Comparison of ENCODE assay signal across 17 cellular contexts in the genomic region with DNA sequence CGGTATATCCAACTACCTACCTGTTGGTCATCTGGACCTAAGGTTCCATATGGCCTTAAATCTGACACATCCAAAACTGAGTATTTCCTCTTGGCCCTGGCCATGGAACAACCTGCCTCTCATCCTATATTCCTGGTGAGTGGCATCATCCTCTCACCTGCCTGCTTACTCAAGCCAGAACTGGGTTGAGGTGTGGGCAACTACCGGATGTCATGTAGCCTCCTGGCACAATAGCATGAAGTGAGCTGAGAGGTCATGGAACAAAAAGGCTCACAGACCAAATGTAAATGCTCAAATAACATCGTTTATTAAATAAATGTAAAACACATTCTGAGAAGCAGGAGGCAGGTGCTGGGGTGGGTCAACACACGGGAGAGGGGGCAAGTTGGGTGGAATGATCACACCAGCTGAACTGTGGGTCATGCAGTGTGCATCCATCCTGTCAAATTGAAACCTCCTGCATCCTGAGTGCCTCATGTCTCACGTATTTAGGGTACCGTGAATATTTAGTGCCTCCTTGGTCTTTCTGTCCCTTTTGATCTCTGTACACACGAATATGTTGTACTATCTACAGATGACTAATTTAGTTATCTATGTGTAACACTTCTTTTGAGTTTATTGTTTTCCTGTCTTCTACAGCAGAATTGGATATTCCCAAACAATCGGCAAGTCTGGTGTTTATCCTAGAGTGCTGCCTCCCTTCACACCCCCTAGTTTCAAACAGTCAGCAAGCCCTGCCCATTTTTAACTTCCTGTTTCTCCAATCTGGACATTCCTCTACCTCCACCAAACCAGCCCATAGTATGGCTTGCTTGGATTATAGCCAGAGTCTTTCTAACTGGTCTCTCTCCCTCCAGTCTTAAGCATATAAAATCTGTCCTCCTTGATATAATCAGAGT. TPM values are rescaled to one million over a fixed set of nuclear protein-coding genes. Genes with fewer than 3 reads are reported as not detected.
A peak's percentile ranks its signal among the peaks of the same experiment; 100 is the strongest.
DNase-seq lines count a peak whose midpoint lies in the region; ATAC-seq and TF ChIP-seq lines count a peak whose summit lies in the region.
"Had no signal": no experiment of that assay in that cellular context is flagged by ENCODE, and none has a peak within 500 bp of the region (broad histone marks: within the 10 kb centered on the region; RNA-seq: fewer than 3 reads in every experiment).

No MANE protein-coding gene starts in this region.

- H2AK9ac ChIP-seq in IMR-90 (replicated peaks; ENCODE audit: low read depth, low read length, poor library complexity), result no peak overlapping the region

- TF ChIP-seq RAD21 in IMR-90 (IDR thresholded peaks at IDR 0.05; ENCODE audit: low read length), result no peak

- H3K9me1 ChIP-seq in IMR-90 (ENCODE audit: insufficient read depth, low read length), result peaks cover 11% of the 10 kb centered on the region; the same call in 1 of the 2 replicates

- H2BK120ac ChIP-seq in IMR-90 (ENCODE audit: low read depth, low read length), result no peak overlapping the region

- CTCF ChIA-PET in IMR-90 (lab: Yijun Ruan, JAX), result no interaction called here

- H4K20me1 ChIP-seq in IMR-90 (ENCODE audit: insufficient read depth, low read length), result no peaks in the 10 kb centered on the region

- H3K36me3 ChIP-seq in IMR-90 (ENCODE audit: control insufficient read depth, insufficient read depth, low read length), result no peaks in the 10 kb centered on the region

- TF ChIP-seq CTCF in IMR-90 (conservative IDR thresholded peaks at IDR 0.05; ENCODE audit: low read depth, low read length), result no peak

- BruUV-seq in IMR-90 (replicated peaks; lab: Mats Ljungman, UMichigan), result no TSS peak

- no peak overlapping the region for H2BK15ac ChIP-seq in IMR-90 (ENCODE audit: low read depth, low read length)

- no peak overlapping the region for H3K56ac ChIP-seq in IMR-90 (ENCODE audit: extremely low read depth, insufficient read depth, low read length)

- H4K5ac ChIP-seq in IMR-90 (ENCODE audit: low read depth, low read length), result no peak overlapping the region

- H3K14ac ChIP-seq in IMR-90 (replicated peaks; ENCODE audit: low read depth, low read length), result 0 out of 2 replicates have a peak overlapping the region, but pooled peaks have one; percentile 83

- no peak overlapping the region for H3K9ac ChIP-seq in IMR-90 (ENCODE audit: low read depth, low read length)
- H3K9ac ChIP-seq: parathyroid adenoma had no signal

- H3K4me1 ChIP-seq in IMR-90 (ENCODE audit: control insufficient read depth, insufficient read depth, low read length), result peaks cover 6% of the 10 kb centered on the region

- H3K4me3 ChIP-seq in IMR-90 (ENCODE audit: insufficient read depth, low read depth, low read length), result no peak overlapping the region
- H3K4me3 ChIP-seq: A549, tibial artery had no signal

- H3K4me1 Mint-ChIP-seq in activated naive CD8-positive, alpha-beta T cell treated with anti-CD3 and anti-CD28 coated beads for 36 hours, result peaks cover 5% of the 10 kb centered on the region
- H3K4me1 Mint-ChIP-seq: mesothelial cell of epicardium had no signal

- POLR2A ChIA-PET in IMR-90 (lab: Charles Lee; ENCODE audit: unreplicated experiment), result no interaction called here

- no peak overlapping the region for H2BK20ac ChIP-seq in IMR-90 (ENCODE audit: low read depth, low read length)

- WGBS in IMR-90 (ENCODE audit: extremely low coverage in 2 of 2, insufficient read length in 1 of 2), 2 experiments, result 24% methylated on average over 2 of the region's 8 CpGs; no CpG with 5 or more reads in 1 of the 2 experiments

- in situ Hi-C loops in IMR-90 (cut with MboI; ENCODE audit: low sequenced_read_pairs), result no loop called here

- H3K23ac ChIP-seq in IMR-90 (ENCODE audit: low read depth, low read length), result no peak overlapping the region

- H3K4ac ChIP-seq in IMR-90 (ENCODE audit: low read depth, low read length), result no peak overlapping the region

- H3K36me3 Mint-ChIP-seq in activated naive CD8-positive, alpha-beta T cell treated with anti-CD3 and anti-CD28 coated beads for 36 hours, result no peaks in the 10 kb centered on the region
- H3K36me3 Mint-ChIP-seq: mesothelial cell of epicardium had no signal

- intact Hi-C loops in IMR-90 (cut with micrococcal nuclease), result no loop called here

- H3K4me3 Mint-ChIP-seq in activated naive CD8-positive, alpha-beta T cell treated with anti-CD3 and anti-CD28 coated beads for 36 hours, result no peak overlapping the region
- H3K4me3 Mint-ChIP-seq: mesothelial cell of epicardium had no signal

- H3K27ac ChIP-seq in IMR-90 (ENCODE audit: insufficient read depth, low read length) (no peak overlapping the region), substantia nigra (ENCODE audit: low read depth, low read length, poor library complexity, severe bottlenecking) (no peak overlapping the region)
- H3K27ac ChIP-seq: A549, HL-60, parathyroid adenoma, tibial artery had no signal

- DNase-seq in SIG-M5 treated with dmso at 0.1 percent for 504 hours (lab: John Stamatoyannopoulos, UW; ENCODE audit: unreplicated experiment) (peak; percentile 5), SIG-M5 (lab: John Stamatoyannopoulos, UW) (no peak), IMR-90 (no peak), lung microvascular endothelial cell (ENCODE audit: low read depth in 2 of 2) (peak; percentile 19 to 39), substantia nigra (lab: John Stamatoyannopoulos, UW) (no peak)
- DNase-seq in activated naive CD8-positive, alpha-beta T cell treated with anti-CD3 and anti-CD28 coated beads for 36 hours, result no peak
- DNase-seq: COR-L47, NCI-H446 treated with DMSO at 0.1 percent for 48 hours, T1000, tibial artery had no signal

- H2AK5ac ChIP-seq in IMR-90 (ENCODE audit: low read depth, low read length), result no peak overlapping the region

- H3K79me1 ChIP-seq in IMR-90 (ENCODE audit: low read depth in 1 of 2, low read length in 2 of 2), result no peaks in the 10 kb centered on the region

- no peaks in the 10 kb centered on the region for H3K9me3 ChIP-seq in IMR-90 (ENCODE audit: control insufficient read depth, insufficient read depth, low read length)
- H3K9me3 ChIP-seq: A549, tibial artery had no signal

- H2BK5ac ChIP-seq in IMR-90 (ENCODE audit: low read depth, low read length, poor library complexity, severe bottlenecking), result no peak overlapping the region

- peak; percentile 65 for ATAC-seq in IMR-90 (ENCODE audit: low read depth)
- no peak for ATAC-seq in HG03432 (IDR thresholded peaks at IDR 0.05; ENCODE audit: unreplicated experiment)
- no peak for ATAC-seq in HG02588 (IDR thresholded peaks at IDR 0.05; ENCODE audit: unreplicated experiment)
- ATAC-seq: A549 had no signal

- no peaks in the 10 kb centered on the region for H3K9me3 Mint-ChIP-seq in activated naive CD8-positive, alpha-beta T cell treated with anti-CD3 and anti-CD28 coated beads for 36 hours
- H3K9me3 Mint-ChIP-seq: mesothelial cell of epicardium had no signal

- no peak overlapping the region for H4K91ac ChIP-seq in IMR-90 (ENCODE audit: insufficient read depth, low read depth, low read length)

- peak overlapping the region; percentile 77 for H2AFZ ChIP-seq in IMR-90 (replicated peaks; ENCODE audit: low read length, poor library complexity)
- H2AFZ ChIP-seq: parathyroid adenoma had no signal

- no peak for TF ChIP-seq POLR2A in IMR-90 (IDR thresholded peaks at IDR 0.05; ENCODE audit: low read depth, low read length)

- peak overlapping the region; percentile 27 for H3K27ac Mint-ChIP-seq in activated naive CD8-positive, alpha-beta T cell treated with anti-CD3 and anti-CD28 coated beads for 36 hours
- H3K27ac Mint-ChIP-seq: mesothelial cell of epicardium had no signal

- H3K27me3 ChIP-seq in IMR-90 (ENCODE audit: control insufficient read depth, insufficient read depth, low read length), result no peaks in the 10 kb centered on the region
- H3K27me3 ChIP-seq: tibial artery had no signal

- no peaks in the 10 kb centered on the region for H3K27me3 Mint-ChIP-seq in activated naive CD8-positive, alpha-beta T cell treated with anti-CD3 and anti-CD28 coated beads for 36 hours

- H3K18ac ChIP-seq in IMR-90 (ENCODE audit: low read depth, low read length), result no peak overlapping the region

- no peak overlapping the region for H3K4me2 ChIP-seq in IMR-90 (ENCODE audit: low read depth, low read length)
- H3K4me2 ChIP-seq: A549 had no signal

- no peak overlapping the region for H4K8ac ChIP-seq in IMR-90 (ENCODE audit: low read depth in 2 of 2, low read length in 2 of 2)

- dilution Hi-C loops in IMR-90 (cut with HindIII; ENCODE audit: low sequenced_read_pairs, unreplicated experiment), result no loop called here

RNA-seq across cellular contexts. Expression of a gene that starts 7.9 kb away (rescaled TPM):
- total RNA-seq in IMR-90 (2012; rRNA removed) (not detected in 2 replicates), lung microvascular endothelial cell (not detected in 2 replicates)
- polyA plus RNA-seq in IMR-90 (2012; rRNA removed), result not detected in 2 replicates
- polyA plus RNA-seq in IMR-90 (2012; cell fraction: cytosol; rRNA removed), result not detected in 2 replicates
- 0.28 TPM in 1 of 2 replicates, not detected in the other for polyA plus RNA-seq in IMR-90 (2012; cell fraction: nucleus; rRNA removed; ENCODE audit: low replicate concordance)
- total RNA-seq in activated naive CD8-positive, alpha-beta T cell treated with anti-CD3 and anti-CD28 coated beads for 36 hours, result not detected
- total RNA-seq: mesothelial cell of epicardium had no signal

RNA-seq across cellular contexts. Expression of a gene that starts 20.0 kb away (rescaled TPM):
- 14.2 and 14.4 TPM in 2 replicates for total RNA-seq in IMR-90 (2012; rRNA removed)
- 13.1 and 15.1 TPM in 2 replicates for polyA plus RNA-seq in IMR-90 (2012; rRNA removed)
- 10.2 and 10.6 TPM in 2 replicates for polyA plus RNA-seq in IMR-90 (2012; cell fraction: cytosol; rRNA removed)
- 9.1 and 19.5 TPM in 2 replicates for polyA plus RNA-seq in IMR-90 (2012; cell fraction: nucleus; rRNA removed; ENCODE audit: low replicate concordance)
- total RNA-seq in activated naive CD8-positive, alpha-beta T cell treated with anti-CD3 and anti-CD28 coated beads for 36 hours, result 10 to 100 TPM; 86.1 to 89.8 TPM
- total RNA-seq in lung microvascular endothelial cell, result 6.3 and 12.0 TPM in 2 replicates

RNA-seq across cellular contexts. Expression of a gene that starts 20.8 kb away (rescaled TPM):
- 16.1 and 22.0 TPM in 2 replicates for total RNA-seq in IMR-90 (2012; rRNA removed)
- polyA plus RNA-seq in IMR-90 (2012; rRNA removed), result 13.1 and 14.2 TPM in 2 replicates
- polyA plus RNA-seq in IMR-90 (2012; cell fraction: cytosol; rRNA removed), result 7.8 and 11.6 TPM in 2 replicates
- polyA plus RNA-seq in IMR-90 (2012; cell fraction: nucleus; rRNA removed; ENCODE audit: low replicate concordance), result 45.9 and 57.1 TPM in 2 replicates
- total RNA-seq in activated naive CD8-positive, alpha-beta T cell treated with anti-CD3 and anti-CD28 coated beads for 36 hours, result 10 to 100 TPM; 43.0 to 46.6 TPM
- 7.7 and 8.7 TPM in 2 replicates for total RNA-seq in lung microvascular endothelial cell

RNA-seq across cellular contexts. Expression of a gene that starts 39.5 kb away (rescaled TPM):
- total RNA-seq in IMR-90 (2012; rRNA removed) (not detected in 2 replicates), lung microvascular endothelial cell (not detected in 2 replicates)
- not detected in 2 replicates for polyA plus RNA-seq in IMR-90 (2012; rRNA removed)
- not detected in 2 replicates for polyA plus RNA-seq in IMR-90 (2012; cell fraction: cytosol; rRNA removed)
- polyA plus RNA-seq in IMR-90 (2012; cell fraction: nucleus; rRNA removed; ENCODE audit: low replicate concordance), result 0.09 TPM in 1 of 2 replicates, not detected in the other
- total RNA-seq in activated naive CD8-positive, alpha-beta T cell treated with anti-CD3 and anti-CD28 coated beads for 36 hours, result not detected
- total RNA-seq: mesothelial cell of epicardium, RPMI7951 had no signal

RNA-seq across cellular contexts. Expression of a gene that starts 58.1 kb away (rescaled TPM):
- total RNA-seq in IMR-90 (2012; rRNA removed) (not detected in 2 replicates), lung microvascular endothelial cell (under 0.01 TPM in 1 of 2 replicates, not detected in the other)
- polyA plus RNA-seq in IMR-90 (2012; rRNA removed), result not detected in 2 replicates
- not detected in 2 replicates for polyA plus RNA-seq in IMR-90 (2012; cell fraction: cytosol; rRNA removed)
- polyA plus RNA-seq in IMR-90 (2012; cell fraction: nucleus; rRNA removed; ENCODE audit: low replicate concordance), result not detected in 2 replicates
- not detected for total RNA-seq in activated naive CD8-positive, alpha-beta T cell treated with anti-CD3 and anti-CD28 coated beads for 36 hours
- total RNA-seq: mesothelial cell of epicardium, RPMI7951 had no signal
- polyA plus RNA-seq: A549 had no signal

Comparison
In these comparisons a context has a peak if more than half of its experiments do, and no peak if none do; other contexts are left out.
1. DNase-seq: peak in SIG-M5 treated with dmso at 0.1 percent for 504 hours (single experiment) and lung microvascular endothelial cell (2 of 2); none in SIG-M5 (single experiment), IMR-90 (single experiment), activated naive CD8-positive, alpha-beta T cell treated with anti-CD3 and anti-CD28 coated beads for 36 hours (single experiment) and substantia nigra (0 of 49).